ENCODE assay signal across 20 cellular contexts in the genomic region with DNA sequence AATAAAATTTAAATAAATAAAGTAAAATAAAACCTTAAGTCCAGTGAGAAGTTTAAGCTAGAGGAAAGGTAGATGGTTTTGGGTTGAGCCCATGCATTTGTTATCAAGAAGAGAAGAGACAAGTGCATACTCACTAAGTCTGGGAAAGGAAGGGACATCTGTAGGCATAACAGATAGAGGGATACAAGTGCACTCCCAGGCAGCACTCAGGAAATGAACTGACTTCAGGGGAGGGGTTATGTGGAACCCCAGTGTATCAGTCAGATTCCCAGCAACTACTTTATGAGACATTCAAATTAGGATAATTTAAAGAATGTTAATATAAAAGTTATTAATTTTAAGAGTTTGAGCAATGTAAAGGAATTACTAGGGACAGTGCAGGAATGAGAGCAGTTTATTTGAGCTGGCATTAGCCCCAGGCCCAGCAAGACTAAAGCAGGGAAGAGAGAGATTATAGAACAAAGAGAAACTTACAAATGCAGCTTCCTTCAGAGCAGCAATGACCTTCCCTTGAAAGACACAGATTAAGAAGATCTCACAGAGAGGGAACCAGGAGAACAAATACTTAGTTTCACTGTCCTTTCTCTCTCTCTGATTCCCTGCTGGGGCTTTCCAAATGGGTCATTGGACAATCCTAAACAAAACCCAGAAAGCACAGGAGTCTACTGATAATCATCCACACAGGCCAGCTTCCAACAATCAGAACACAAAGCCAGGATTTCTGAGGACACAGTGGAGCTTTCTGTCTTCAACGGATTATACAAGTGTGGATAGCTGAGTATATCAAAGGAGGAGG.
DNase-seq lines count a peak whose midpoint lies in the region; ATAC-seq, FAIRE-seq and TF ChIP-seq lines count a peak whose summit lies in the region.
"Had no signal": no experiment of that assay in that cellular context is flagged by ENCODE, and none has a peak within 500 bp of the region (broad histone marks: within the 10 kb centered on the region; RNA-seq: fewer than 3 reads in every experiment).

No MANE protein-coding gene starts in this region.

- H3F3A ChIP-seq in PC-3 (ENCODE audit: low read length, unreplicated experiment): no peaks in the 10 kb centered on the region

- no peak for TF ChIP-seq RAD21 in H1 (IDR thresholded peaks at IDR 0.05 in 1 of 2, conservative IDR thresholded peaks at IDR 0.05 in 1 of 2; ENCODE audit: low read depth in 2 of 2, low read length in 2 of 2)

- H3K4me1 Mint-ChIP-seq in mesothelial cell of epicardium: peaks cover 5% of the 10 kb centered on the region

- peaks cover 33% of the 10 kb centered on the region for H3K4me1 ChIP-seq in HUES64 (ENCODE audit: insufficient read depth, low read length)
- peaks cover 0 to 17% (median 6%) of the 10 kb centered on the region in 4 experiments; a peak in 3 of 7 replicates for H3K4me1 ChIP-seq in H1 (replicated peaks in 1 of 4; ENCODE audit: control insufficient read depth in 3 of 4, insufficient read depth in 4 of 4, low read length in 3 of 4)
- no peaks in the 10 kb centered on the region for H3K4me1 ChIP-seq in PC-3 (ENCODE audit: insufficient read depth, low read length)
- no peaks in the 10 kb centered on the region for H3K4me1 ChIP-seq in gastrocnemius medialis
- H3K4me1 ChIP-seq: SJSA1 had no signal

- H3K27ac Mint-ChIP-seq in mesothelial cell of epicardium: peak overlapping the region; percentile 37
- H3K27ac Mint-ChIP-seq: activated T-helper 2 cell treated with anti-CD3 and anti-CD28 coated beads, Interferon-gamma antibody, Interleukin-2, Interleukin-4, amounts not matched to agents 10 μg/mL and 5 μg/mL and 100 μg/mL, durations not matched to agents 14 hours and 24 hours and 36 hours; CD8-positive, alpha-beta T cell had no signal

- H2BK5ac ChIP-seq in H1 (ENCODE audit: low read depth, low read length): no peak overlapping the region

- no peaks in the 10 kb centered on the region for H3K27me3 Mint-ChIP-seq in mesothelial cell of epicardium (ENCODE audit: low read depth)

- no CpG with 5 or more reads among the region's 1 CpG for WGBS in HUES64
- WGBS in H1 (ENCODE audit: extremely low coverage in 1 of 2, insufficient coverage in 1 of 2, insufficient read length in 1 of 2, insufficient replicate concordance in 2 of 2, low coverage in 1 of 2, low lambda C conversion rate in 2 of 2, missing lambda C conversion rate in 1 of 2), 2 experiments: 61% methylated on average over 1 of the region's 1 CpG; no CpG with 5 or more reads in 1 of the 2 experiments

- H3K79me1 ChIP-seq in H1 (ENCODE audit: low read depth, low read length): no peaks in the 10 kb centered on the region

- no peaks in the 10 kb centered on the region for H3K23me2 ChIP-seq in H1 (ENCODE audit: low read depth, low read length)

- no peak overlapping the region for H3K23ac ChIP-seq in H1 (ENCODE audit: insufficient read length)

- FAIRE-seq in H1 (lab: Jason Lieb, UNC): peak; percentile 58

- H4K5ac ChIP-seq in H1 (ENCODE audit: insufficient read length, low read depth, low read length): no peak overlapping the region

- no peak overlapping the region for H2BK15ac ChIP-seq in H1 (ENCODE audit: low read length)

- no peak overlapping the region for H2AK5ac ChIP-seq in H1 (ENCODE audit: low read depth, low read length)

- no peaks in the 10 kb centered on the region for H3K27me3 ChIP-seq in HUES64 (ENCODE audit: insufficient read depth, low read length)
- H3K27me3 ChIP-seq in H1 (replicated peaks in 1 of 4; ENCODE audit: control insufficient read depth in 3 of 4, extremely low read depth in 1 of 4, insufficient read depth in 3 of 4, low read length in 3 of 4): no peaks in the 10 kb centered on the region
- H3K27me3 ChIP-seq in PC-3 (ENCODE audit: low read length): no peaks in the 10 kb centered on the region
- no peaks in the 10 kb centered on the region for H3K27me3 ChIP-seq in gastrocnemius medialis
- H3K27me3 ChIP-seq: heart left ventricle, SJSA1 had no signal

- intact Hi-C loops in PC-3 (cut with micrococcal nuclease) (no loop called here), gastrocnemius medialis (cut with DNase I; ENCODE audit: low total_unique reads) (no loop called here)

- POLR2A ChIA-PET in H1 (lab: Charles Lee; ENCODE audit: partially characterized antibody) (no interaction called here), PC-3 (lab: Charles Lee; ENCODE audit: unreplicated experiment) (no interaction called here)

- DNase-seq in Ammon's horn (ENCODE audit: low spot score): peak; percentile 64
- no peak for DNase-seq in H1 (ENCODE audit: low read depth in 1 of 2, low spot score in 2 of 2)
- DNase-seq in mesothelial cell of epicardium (ENCODE audit: low spot score in 2 of 2, unreplicated experiment in 2 of 2): no peak
- no peak for DNase-seq in CD1c-positive myeloid dendritic cell (ENCODE audit: extremely low spot score)
- DNase-seq in PC-3: no peak
- no peak for DNase-seq in gastrocnemius medialis
- DNase-seq: activated CD4-positive, CD25-positive, alpha-beta regulatory T cell treated with anti-CD3 and anti-CD28 coated beads, Interleukin-2, amount 50 U/mL, for 72 hours; CD8-positive, alpha-beta T cell; DMS79 treated with DMSO at 0.1 percent for 48 hours; effector CD8-positive, alpha-beta T cell; heart left ventricle; mucosa of descending colon; NCI-H524; PC-9; stimulated activated naive CD4-positive, alpha-beta T cell; T1000 had no signal

- H3K9me3 ChIP-seq in HUES64 (ENCODE audit: insufficient read depth, low read depth, low read length) (peaks cover 5% of the 10 kb centered on the region; the same call in 1 of the 2 replicates), H1 (ENCODE audit: insufficient read depth in 2 of 2, low read depth in 1 of 2, low read length in 1 of 2) (no peaks in the 10 kb centered on the region), PC-3 (ENCODE audit: low read length) (no peaks in the 10 kb centered on the region), gastrocnemius medialis (no peaks in the 10 kb centered on the region)
- H3K9me3 ChIP-seq: heart left ventricle, mucosa of descending colon, SJSA1 had no signal

- H3K9me2 ChIP-seq in PC-3 (replicated peaks; ENCODE audit: low read length): no peaks in the 10 kb centered on the region

- H3K36me3 Mint-ChIP-seq in mesothelial cell of epicardium: peaks cover 4% of the 10 kb centered on the region
- H3K36me3 Mint-ChIP-seq: CD8-positive, alpha-beta T cell had no signal

- H3K4me2 ChIP-seq in H1 (ENCODE audit: insufficient read depth in 1 of 2, low read depth in 2 of 2, low read length in 2 of 2): peak overlapping the region; percentile 25 to 55
- no peak overlapping the region for H3K4me2 ChIP-seq in PC-3 (ENCODE audit: low read length)
- H3K4me2 ChIP-seq: PC-9 had no signal

- TF ChIP-seq CTCF in H1 (IDR thresholded peaks at IDR 0.05; ENCODE audit: control extremely low read depth in 1 of 3, insufficient read depth in 1 of 3, low read depth in 1 of 3, low read length in 3 of 3) (no peak), mesothelial cell of epicardium (IDR thresholded peaks at IDR 0.05; ENCODE audit: unreplicated experiment) (no peak), PC-3 (conservative IDR thresholded peaks at IDR 0.05; ENCODE audit: low read depth, low read length) (no peak), gastrocnemius medialis (IDR thresholded peaks at IDR 0.05 in 4 of 5, conservative IDR thresholded peaks at IDR 0.05 in 1 of 5) (no peak)

- H3K56ac ChIP-seq in H1 (replicated peaks; ENCODE audit: insufficient read length, low read depth, low read length): no peak overlapping the region

- no TSS peak for BruUV-seq in PC-3 (replicated peaks; lab: Mats Ljungman, UMichigan)

- H3K4me3 Mint-ChIP-seq in mesothelial cell of epicardium: no peak overlapping the region
- H3K4me3 Mint-ChIP-seq: CD8-positive, alpha-beta T cell had no signal

- H3K9ac ChIP-seq in HUES64 (ENCODE audit: low read depth, low read length) (no peak overlapping the region; the same call in 1 of the 2 replicates), H1 (replicated peaks in 1 of 4; ENCODE audit: extremely low read depth in 1 of 4, low read depth in 3 of 4, low read length in 3 of 4) (no peak overlapping the region), PC-3 (ENCODE audit: low read length) (no peak overlapping the region)

- H3K27ac ChIP-seq in HUES64 (ENCODE audit: low read depth, low read length) (peak overlapping the region; percentile 70; the same call in 1 of the 2 replicates), H1 (ENCODE audit: low read depth, low read length) (no peak overlapping the region; the same call in 1 of the 2 replicates), PC-3 (ENCODE audit: low read length) (no peak overlapping the region), gastrocnemius medialis (no peak overlapping the region)
- H3K27ac ChIP-seq: heart left ventricle, PC-9, SJSA1 had no signal

- H3K4me3 ChIP-seq in HUES64 (ENCODE audit: low read length) (no peak overlapping the region), H1 (ENCODE audit: extremely low read depth in 1 of 4, insufficient read depth in 2 of 4, low read depth in 3 of 4, low read length in 4 of 4) (no peak overlapping the region), PC-3 (ENCODE audit: low read length) (no peak overlapping the region), gastrocnemius medialis (no peak overlapping the region)
- H3K4me3 ChIP-seq: heart left ventricle, mucosa of descending colon, PC-9, SJSA1 had no signal

- no peak overlapping the region for H2AFZ ChIP-seq in H1 (ENCODE audit: low read length)
- no peak overlapping the region for H2AFZ ChIP-seq in PC-3 (ENCODE audit: low read length)
- H2AFZ ChIP-seq: PC-9 had no signal

- in situ Hi-C loops in gastrocnemius medialis (cut with MboI; ENCODE audit: low sequenced_read_pairs in 4 of 4): no loop called here

- peak overlapping the region; percentile 68; the same call in 1 of the 2 replicates for H2BK12ac ChIP-seq in H1 (ENCODE audit: low read depth, low read length)

- H3K4ac ChIP-seq in H1 (replicated peaks; ENCODE audit: insufficient read length, low read depth, low read length): no peak overlapping the region

- TF ChIP-seq POLR2A in H1 (IDR thresholded peaks at IDR 0.05; ENCODE audit: control extremely low read depth in 1 of 2, low read depth in 2 of 2, low read length in 2 of 2) (no peak), gastrocnemius medialis (IDR thresholded peaks at IDR 0.05) (no peak)

- peak overlapping the region; percentile 82; the same call in 1 of the 2 replicates for H2BK20ac ChIP-seq in H1 (ENCODE audit: low read length)

- no peak overlapping the region for H4K8ac ChIP-seq in H1 (ENCODE audit: extremely low read depth, insufficient read depth, low read length)

- no peak for TF ChIP-seq EP300 in H1 (IDR thresholded peaks at IDR 0.05; ENCODE audit: borderline replicate concordance in 1 of 2, low read depth in 2 of 2, low read length in 2 of 2)

- H3K79me2 ChIP-seq in H1 (ENCODE audit: control insufficient read depth in 1 of 2, insufficient read depth in 2 of 2, low read length in 2 of 2): no peaks in the 10 kb centered on the region
- no peaks in the 10 kb centered on the region for H3K79me2 ChIP-seq in PC-3 (ENCODE audit: low read length)

- H3K36me3 ChIP-seq in HUES64 (ENCODE audit: insufficient read depth, low read length) (no peaks in the 10 kb centered on the region), H1 (ENCODE audit: control insufficient read depth in 2 of 4, insufficient read depth in 4 of 4, low read length in 3 of 4) (no peaks in the 10 kb centered on the region), PC-3 (ENCODE audit: low read depth, low read length) (no peaks in the 10 kb centered on the region), gastrocnemius medialis (no peaks in the 10 kb centered on the region)
- H3K36me3 ChIP-seq: heart left ventricle, SJSA1 had no signal

- no peak overlapping the region for H2BK120ac ChIP-seq in H1 (replicated peaks; ENCODE audit: low read depth, low read length)

- CTCF ChIA-PET in H1 (lab: Charles Lee; ENCODE audit: partially characterized antibody): interaction anchor here (0.6 to 1.4 kb wide), 5 partner anchors 107 to 1755 kb away, joined by 3 to 4 read pairs (median 4); no protein-coding TSS in a partner anchor
- CTCF ChIA-PET in PC-3 (lab: Charles Lee): no interaction called here

- no peaks in the 10 kb centered on the region for H4K20me1 ChIP-seq in H1 (replicated peaks in 1 of 2; ENCODE audit: control insufficient read depth in 1 of 2, insufficient read depth in 2 of 2, low read length in 2 of 2)
- H4K20me1 ChIP-seq in PC-3 (ENCODE audit: low read length): no peaks in the 10 kb centered on the region

- H3K9me3 Mint-ChIP-seq in mesothelial cell of epicardium: peaks cover 10% of the 10 kb centered on the region
- H3K9me3 Mint-ChIP-seq: activated T-helper 2 cell treated with anti-CD3 and anti-CD28 coated beads, Interferon-gamma antibody, Interleukin-2, Interleukin-4, amounts not matched to agents 10 μg/mL and 5 μg/mL and 100 μg/mL, durations not matched to agents 14 hours and 24 hours and 36 hours had no signal

- no peak overlapping the region for H4K91ac ChIP-seq in H1 (replicated peaks; ENCODE audit: insufficient read length, low read length)

- H3K18ac ChIP-seq in H1 (ENCODE audit: extremely low read depth, low read length): no peak overlapping the region

- H3K14ac ChIP-seq in H1 (ENCODE audit: insufficient read length): no peak overlapping the region

- ATAC-seq in PC-3: no peak
- no peak for ATAC-seq in GM21737 (IDR thresholded peaks at IDR 0.05; ENCODE audit: unreplicated experiment)
- ATAC-seq in gastrocnemius medialis: no peak
- ATAC-seq: CD8-positive, alpha-beta T cell; mucosa of descending colon had no signal
